In the genomic region with DNA sequence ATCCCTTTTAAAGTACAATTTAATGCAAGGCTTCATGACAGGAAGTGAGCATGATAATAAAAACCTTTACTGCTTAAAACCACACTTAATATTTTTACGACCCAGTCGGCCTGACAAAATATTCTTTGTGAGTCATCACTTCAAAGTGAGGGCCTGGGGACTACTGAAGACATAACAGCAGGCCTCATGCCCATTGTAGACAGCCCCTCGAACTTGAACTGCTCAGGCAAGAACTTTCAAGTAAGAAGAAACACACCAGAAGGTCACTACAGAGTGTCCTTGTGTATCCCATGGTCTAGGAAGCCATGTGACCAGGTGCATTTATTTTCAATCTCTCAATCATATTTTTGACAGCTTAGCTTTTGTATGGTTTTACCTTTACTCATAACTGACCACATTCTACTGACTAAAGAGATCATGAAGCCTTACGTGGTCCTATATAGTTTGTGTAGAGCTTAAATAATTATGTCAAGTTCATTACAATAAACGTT, we compare ENCODE assay signal across 14 cellular contexts.
DNase-seq lines count a peak whose midpoint lies in the region; ATAC-seq and TF ChIP-seq lines count a peak whose summit lies in the region.
"Had no signal": no experiment of that assay in that cellular context is flagged by ENCODE, and none has a peak within 500 bp of the region (broad histone marks: within the 10 kb centered on the region; RNA-seq: fewer than 3 reads in every experiment).

No MANE protein-coding gene starts in this region.

- no peak for DNase-seq in activated CD4-positive, CD25-positive, alpha-beta regulatory T cell (lab: John Stamatoyannopoulos, UW)
- DNase-seq in NCI-H226 = peak; percentile 30
- peak; percentile 55 for DNase-seq in choroid plexus epithelial cell (ENCODE audit: low read depth)
- no peak for DNase-seq in NCI-H748 (lab: John Stamatoyannopoulos, UW; ENCODE audit: unreplicated experiment)
- DNase-seq in NCI-H2081 treated with DMSO at 0.1 percent for 48 hours (lab: John Stamatoyannopoulos, UW) = no peak
- DNase-seq in stimulated activated CD4-positive, alpha-beta T cell treated with anti-CD3 and anti-CD28 coated beads, Interleukin-4, amount 100 ng/mL, for 4 hours = no peak
- DNase-seq: activated CD4-positive, alpha-beta T cell treated with anti-CD3 and anti-CD28 coated beads, Interleukin-2, amount 50 U/mL, for 4 hours; effector memory CD8-positive, alpha-beta T cell; kidney glomerular epithelial cell; posterior cingulate gyrus; stimulated activated CD8-positive, alpha-beta memory T cell treated with anti-CD3 and anti-CD28 coated beads, Interleukin-4, amount 100 ng/mL, for 48 hours; thyroid gland had no signal

- peak; percentile 59 to 67 for ATAC-seq in activated CD4-positive, CD25-positive, alpha-beta regulatory T cell treated with anti-CD3 and anti-CD28 coated beads, Interleukin-2, amount 50 U/mL, for 24 hours
- ATAC-seq in GM18868 (IDR thresholded peaks at IDR 0.05; ENCODE audit: unreplicated experiment) = no peak
- ATAC-seq: effector memory CD8-positive, alpha-beta T cell had no signal

- TF ChIP-seq CTCF in choroid plexus epithelial cell (conservative IDR thresholded peaks at IDR 0.05; ENCODE audit: low read depth, low read length) = no peak

- H3K4me3 ChIP-seq in choroid plexus epithelial cell (ENCODE audit: low read depth, low read length) = no peak overlapping the region
- H3K4me3 ChIP-seq: thyroid gland had no signal

Comparison
In these comparisons a context has a peak if more than half of its experiments do, and no peak if none do; other contexts are left out.
1. DNase-seq: peak in NCI-H226 (single experiment) and choroid plexus epithelial cell (single experiment); none in activated CD4-positive, CD25-positive, alpha-beta regulatory T cell (0 of 4), NCI-H748 (single experiment), NCI-H2081 treated with DMSO at 0.1 percent for 48 hours (single experiment) and stimulated activated CD4-positive, alpha-beta T cell treated with anti-CD3 and anti-CD28 coated beads, Interleukin-4, amount 100 ng/mL, for 4 hours (0 of 2).